Comparison of ENCODE assay signal across 26 cellular contexts in genomic region chr2:3305952-3306351, GRCh38.
DNase-seq lines count a peak whose midpoint lies in the region; TF ChIP-seq lines count a peak whose summit lies in the region.
"Had no signal": no experiment of that assay in that cellular context is flagged by ENCODE, and none has a peak within 500 bp of the region (broad histone marks: within the 10 kb centered on the region; RNA-seq: fewer than 3 reads in every experiment).

No MANE protein-coding gene starts in this region.

- no peak overlapping the region for H3K4me3 Mint-ChIP-seq in CD14-positive monocyte
- peak overlapping the region; percentile 12 for H3K4me3 Mint-ChIP-seq in glutamatergic neuron (ENCODE audit: unreplicated experiment)
- H3K4me3 Mint-ChIP-seq in nephron: no peak overlapping the region
- H3K4me3 Mint-ChIP-seq in type B pancreatic cell: no peak overlapping the region
- no peak overlapping the region for H3K4me3 Mint-ChIP-seq in T-helper 2 cell treated with Interferon-gamma antibody and Interleukin-4, amounts not matched to agents 5 μg/mL and 100 μg/mL, for 36 hours
- H3K4me3 Mint-ChIP-seq: dendritic cell treated with granulocyte-macrophage colony-stimulating factor and Interleukin-4, amounts not matched to agents 40 ng/mL and 50 ng/mL, for 4 days; WTC11 had no signal

- H3K9me3 Mint-ChIP-seq in CD14-positive monocyte: no peaks in the 10 kb centered on the region
- H3K9me3 Mint-ChIP-seq in glutamatergic neuron (ENCODE audit: unreplicated experiment): peaks cover 18% of the 10 kb centered on the region
- H3K9me3 Mint-ChIP-seq in nephron: no peaks in the 10 kb centered on the region
- no peaks in the 10 kb centered on the region for H3K9me3 Mint-ChIP-seq in type B pancreatic cell
- H3K9me3 Mint-ChIP-seq in T-helper 2 cell treated with Interferon-gamma antibody and Interleukin-4, amounts not matched to agents 5 μg/mL and 100 μg/mL, for 36 hours: no peaks in the 10 kb centered on the region
- H3K9me3 Mint-ChIP-seq: dendritic cell treated with granulocyte-macrophage colony-stimulating factor and Interleukin-4, amounts not matched to agents 40 ng/mL and 50 ng/mL, for 4 days; WTC11 had no signal

- H2BK120ac ChIP-seq in mesendoderm (ENCODE audit: low read depth, low read length): no peak overlapping the region

- DNase-seq in CD14-positive monocyte (ENCODE audit: low spot score): peak; percentile 3
- peak; percentile 54 for DNase-seq in NCI-H69 (lab: John Stamatoyannopoulos, UW)
- no peak for DNase-seq in glutamatergic neuron
- no peak for DNase-seq in type B pancreatic cell (ENCODE audit: extremely low spot score, unreplicated experiment)
- no peak for DNase-seq in T-helper 2 cell treated with Interferon-gamma antibody and Interleukin-4, amounts not matched to agents 5 μg/mL and 100 μg/mL, for 36 hours (ENCODE audit: low spot score)
- no peak for DNase-seq in mesendoderm
- DNase-seq in SKM-1 treated with dmso at 0.1 percent for 144 hours (lab: John Stamatoyannopoulos, UW; ENCODE audit: unreplicated experiment): no peak
- DNase-seq: activated CD4-positive, alpha-beta T cell treated with anti-CD3 and anti-CD28 coated beads, Interleukin-2, amount 50 U/mL, for 4 hours; activated gamma-delta T cell; amniotic stem cell; hypothalamus; left ventricle myocardium superior; NCI-H1092; NCI-H187 treated with DMSO at 0.1 percent for 48 hours; NCI-H82; occipital lobe; RPMI8226; SK-N-SH; stimulated activated naive CD4-positive, alpha-beta T cell had no signal

- no peak overlapping the region for H4K5ac ChIP-seq in mesendoderm (ENCODE audit: low read length)

- no peaks in the 10 kb centered on the region for H3K79me2 ChIP-seq in mesendoderm (ENCODE audit: control insufficient read depth, insufficient read depth, low read length)

- H3K4me1 Mint-ChIP-seq in CD14-positive monocyte: peaks cover 9% of the 10 kb centered on the region
- H3K4me1 Mint-ChIP-seq in glutamatergic neuron (ENCODE audit: low read depth, unreplicated experiment): peaks cover 44% of the 10 kb centered on the region
- H3K4me1 Mint-ChIP-seq in nephron: peaks cover 39% of the 10 kb centered on the region
- H3K4me1 Mint-ChIP-seq in type B pancreatic cell (ENCODE audit: unreplicated experiment): peaks cover 19% of the 10 kb centered on the region
- peaks cover 5% of the 10 kb centered on the region for H3K4me1 Mint-ChIP-seq in T-helper 2 cell treated with Interferon-gamma antibody and Interleukin-4, amounts not matched to agents 5 μg/mL and 100 μg/mL, for 36 hours (ENCODE audit: low read depth)

- H2BK15ac ChIP-seq in mesendoderm (replicated peaks; ENCODE audit: low read depth): no peak overlapping the region

- no peaks in the 10 kb centered on the region for H3K27me3 ChIP-seq in mesendoderm (ENCODE audit: insufficient read depth, low read length, poor library complexity)
- H3K27me3 ChIP-seq: BLaER1 treated with 17β-estradiol and CSF1 and Interleukin-3, amounts not matched to agents 10 nM and 100 nM; gastroesophageal sphincter had no signal

- no CpG with 5 or more reads among the region's 12 CpGs for WGBS in mesendoderm (ENCODE audit: extremely low coverage, insufficient coverage, low lambda C conversion rate)

- H3K23ac ChIP-seq in mesendoderm (ENCODE audit: low read length): no peak overlapping the region

- H3K56ac ChIP-seq in mesendoderm (ENCODE audit: low read length): no peak overlapping the region

- no peaks in the 10 kb centered on the region for H3K36me3 ChIP-seq in mesendoderm (ENCODE audit: control insufficient read depth, insufficient read depth, low read length)

- H2BK5ac ChIP-seq in mesendoderm (ENCODE audit: low read length): no peak overlapping the region

- no peak overlapping the region for H3K9ac ChIP-seq in mesendoderm (ENCODE audit: low read length)
- H3K9ac ChIP-seq: BLaER1 treated with 17β-estradiol and CSF1 and Interleukin-3, amounts not matched to agents 10 nM and 100 nM; SK-N-SH had no signal

- TF ChIP-seq CTCF in CD14-positive monocyte (IDR thresholded peaks at IDR 0.05): no peak
- no peak for TF ChIP-seq CTCF in glutamatergic neuron (IDR thresholded peaks at IDR 0.05; ENCODE audit: partially characterized antibody, unreplicated experiment)
- no peak for TF ChIP-seq CTCF in nephron (IDR thresholded peaks at IDR 0.05; ENCODE audit: unreplicated experiment in 3 of 3)
- TF ChIP-seq CTCF in type B pancreatic cell (conservative IDR thresholded peaks at IDR 0.05): no peak

- no peak overlapping the region for H2AK5ac ChIP-seq in mesendoderm (ENCODE audit: low read length)

- H3K27ac Mint-ChIP-seq in CD14-positive monocyte (peak overlapping the region in 1 of 7 donors; percentile 8), glutamatergic neuron (ENCODE audit: unreplicated experiment) (peak overlapping the region; percentile 3), nephron (peak overlapping the region; percentile 7 to 39 (median 38)), type B pancreatic cell (no peak overlapping the region)
- H3K27ac Mint-ChIP-seq in T-helper 2 cell treated with Interferon-gamma antibody and Interleukin-4, amounts not matched to agents 5 μg/mL and 100 μg/mL, for 36 hours: no peak overlapping the region
- H3K27ac Mint-ChIP-seq: dendritic cell treated with granulocyte-macrophage colony-stimulating factor and Interleukin-4, amounts not matched to agents 40 ng/mL and 50 ng/mL, for 4 days; WTC11 had no signal

- H3K36me3 Mint-ChIP-seq in CD14-positive monocyte (peaks cover 8 to 11% of the 10 kb centered on the region in 2 donors), glutamatergic neuron (ENCODE audit: unreplicated experiment) (peaks cover 9% of the 10 kb centered on the region), nephron (ENCODE audit: low read depth) (peaks cover 17% of the 10 kb centered on the region), type B pancreatic cell (peaks cover 12% of the 10 kb centered on the region)
- peaks cover 6% of the 10 kb centered on the region for H3K36me3 Mint-ChIP-seq in T-helper 2 cell treated with Interferon-gamma antibody and Interleukin-4, amounts not matched to agents 5 μg/mL and 100 μg/mL, for 36 hours (ENCODE audit: low read depth)

- H3K79me1 ChIP-seq in mesendoderm (ENCODE audit: low read length): peaks cover 3% of the 10 kb centered on the region

- no peak overlapping the region for H4K8ac ChIP-seq in mesendoderm (ENCODE audit: low read depth, low read length)

- H3K27ac ChIP-seq in mesendoderm (ENCODE audit: low read depth, low read length): no peak overlapping the region
- H3K27ac ChIP-seq: BLaER1 treated with 17β-estradiol and CSF1 and Interleukin-3, amounts not matched to agents 10 nM and 100 nM; gastroesophageal sphincter; HL-60 had no signal

- H3K27me3 Mint-ChIP-seq in CD14-positive monocyte (ENCODE audit: low read depth in 3 of 3): peaks cover 3 to 9% (median 3%) of the 10 kb centered on the region in 3 donors
- H3K27me3 Mint-ChIP-seq in glutamatergic neuron (ENCODE audit: unreplicated experiment): peaks cover 15% of the 10 kb centered on the region
- peaks cover 3% of the 10 kb centered on the region for H3K27me3 Mint-ChIP-seq in nephron (ENCODE audit: low read depth)
- no peaks in the 10 kb centered on the region for H3K27me3 Mint-ChIP-seq in type B pancreatic cell
- no peaks in the 10 kb centered on the region for H3K27me3 Mint-ChIP-seq in T-helper 2 cell treated with Interferon-gamma antibody and Interleukin-4, amounts not matched to agents 5 μg/mL and 100 μg/mL, for 36 hours (ENCODE audit: low read depth)
- H3K27me3 Mint-ChIP-seq: dendritic cell treated with granulocyte-macrophage colony-stimulating factor and Interleukin-4, amounts not matched to agents 40 ng/mL and 50 ng/mL, for 4 days had no signal

- intact Hi-C loops in CD14-positive monocyte (cut with micrococcal nuclease): no loop called here

- no peak overlapping the region for H3K18ac ChIP-seq in mesendoderm (ENCODE audit: low read length)

- H3K4me2 ChIP-seq in mesendoderm (ENCODE audit: low read length): no peak overlapping the region
- H3K4me2 ChIP-seq: BLaER1 treated with 17β-estradiol and CSF1 and Interleukin-3, amounts not matched to agents 10 nM and 100 nM; SK-N-SH; smooth muscle cell had no signal

- H3K4me1 ChIP-seq in mesendoderm (ENCODE audit: control insufficient read depth, low read depth, low read length): peaks cover 5% of the 10 kb centered on the region

- H3K4ac ChIP-seq in mesendoderm (ENCODE audit: low read depth, low read length): no peak overlapping the region

- H3K4me3 ChIP-seq in mesendoderm (ENCODE audit: low read length): no peak overlapping the region
- H3K4me3 ChIP-seq: BLaER1 treated with 17β-estradiol and CSF1 and Interleukin-3, amounts not matched to agents 10 nM and 100 nM; gastroesophageal sphincter; smooth muscle cell had no signal

Comparison
In these comparisons a context has a peak if more than half of its experiments do, and no peak if none do; other contexts are left out.
1. DNase-seq: peak in CD14-positive monocyte (single experiment) and NCI-H69 (single experiment); none in glutamatergic neuron (single experiment), type B pancreatic cell (single experiment), T-helper 2 cell treated with Interferon-gamma antibody and Interleukin-4, amounts not matched to agents 5 μg/mL and 100 μg/mL, for 36 hours (single experiment), mesendoderm (single experiment) and SKM-1 treated with dmso at 0.1 percent for 144 hours (single experiment).
2. H3K27ac Mint-ChIP-seq: peak in glutamatergic neuron (single experiment) and nephron (3 of 3); none in type B pancreatic cell (single experiment) and T-helper 2 cell treated with Interferon-gamma antibody and Interleukin-4, amounts not matched to agents 5 μg/mL and 100 μg/mL, for 36 hours (single experiment).